In the genomic region with DNA sequence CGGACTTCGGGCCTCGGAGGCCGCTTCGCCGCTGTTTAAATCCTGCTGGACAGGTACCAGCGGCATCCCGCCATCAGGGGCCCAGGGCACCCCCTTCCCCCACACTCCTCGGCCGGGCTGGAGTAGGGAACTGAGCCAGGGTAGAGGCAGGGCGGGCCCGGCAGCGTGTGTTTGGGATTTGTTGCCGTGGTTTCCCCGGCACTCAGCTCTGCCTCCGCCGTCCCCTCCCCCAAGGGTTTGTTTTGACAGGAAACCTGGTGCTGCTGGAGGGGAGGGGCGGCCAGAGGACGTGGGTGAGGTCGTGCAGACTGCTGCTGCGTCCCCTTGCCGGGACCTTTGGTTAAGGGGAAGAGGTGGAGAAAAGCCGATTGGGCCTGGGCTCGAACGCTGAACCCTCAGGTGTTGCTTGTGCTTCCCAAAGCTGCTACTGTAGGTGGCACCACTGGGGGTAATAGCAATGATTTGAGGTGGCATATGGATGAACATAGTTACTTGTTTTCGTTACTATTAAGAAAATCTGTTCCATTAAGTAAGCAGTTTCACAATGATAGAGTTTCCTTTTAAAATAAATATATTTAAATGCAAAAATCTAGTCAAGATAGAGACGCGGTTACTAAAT, we compare ENCODE assay signal across 7 cellular contexts. TPM values are rescaled to one million over a fixed set of nuclear protein-coding genes. Genes with fewer than 3 reads are reported as not detected.
DNase-seq lines count a peak whose midpoint lies in the region; ATAC-seq and TF ChIP-seq lines count a peak whose summit lies in the region.

No MANE protein-coding gene starts in this region.

- ATAC-seq in foreskin keratinocyte: peak; percentile 72

- H3K27ac ChIP-seq in HUES48 (ENCODE audit: low read depth, low read length) (peak overlapping the region; percentile 98), SJSA1 (peak overlapping the region; percentile 100), foreskin keratinocyte (peak overlapping the region; percentile 100), stomach smooth muscle (ENCODE audit: low read length) (peak overlapping the region; percentile 96)

- H3K27me3 ChIP-seq in HUES48 (ENCODE audit: control insufficient read depth, insufficient read depth, low read length): no peaks in the 10 kb centered on the region
- no peaks in the 10 kb centered on the region for H3K27me3 ChIP-seq in SJSA1 (replicated peaks)
- no peaks in the 10 kb centered on the region for H3K27me3 ChIP-seq in foreskin keratinocyte
- peaks cover 9% of the 10 kb centered on the region for H3K27me3 ChIP-seq in neuron (ENCODE audit: insufficient read depth, low read length)
- no peaks in the 10 kb centered on the region for H3K27me3 ChIP-seq in stomach smooth muscle (ENCODE audit: control insufficient read depth in 1 of 2, insufficient read depth in 2 of 2, low read length in 2 of 2)

- H2AFZ ChIP-seq in neuron (ENCODE audit: low read depth, low read length): peak overlapping the region; percentile 94

- H3K4me1 ChIP-seq in HUES48 (ENCODE audit: control insufficient read depth, insufficient read depth, low read length) (peaks cover 20% of the 10 kb centered on the region), SJSA1 (replicated peaks) (peaks cover 24% of the 10 kb centered on the region), foreskin keratinocyte (peaks cover 3% of the 10 kb centered on the region), neuron (ENCODE audit: insufficient read depth, low read length) (peaks cover 15% of the 10 kb centered on the region), stomach smooth muscle (ENCODE audit: control insufficient read depth, insufficient read depth, low read length) (peaks cover 48% of the 10 kb centered on the region)

- H3K9ac ChIP-seq in HUES48 (ENCODE audit: low read depth, low read length) (peak overlapping the region; percentile 100), stomach smooth muscle (ENCODE audit: low read length in 2 of 2) (peak overlapping the region; percentile 86 to 93)

- TF ChIP-seq CTCF in GM13977 (IDR thresholded peaks at IDR 0.05; ENCODE audit: extremely low read depth, insufficient read depth, missing control alignments) (no peak), foreskin keratinocyte (conservative IDR thresholded peaks at IDR 0.05) (peak; percentile 25)

- H3K4me3 ChIP-seq in HUES48 (ENCODE audit: low read depth, low read length): peak overlapping the region; percentile 92
- peak overlapping the region; percentile 70 for H3K4me3 ChIP-seq in SJSA1
- peak overlapping the region; percentile 73 for H3K4me3 ChIP-seq in neuron (ENCODE audit: low read length)
- H3K4me3 ChIP-seq in stomach smooth muscle (ENCODE audit: low read length in 2 of 2): peak overlapping the region; percentile 90 to 97

- DNase-seq in GM13977 (ENCODE audit: low spot score): peak; percentile 52
- peak; percentile 39 to 73 for DNase-seq in SJSA1 (ENCODE audit: low read depth in 1 of 2, low spot score in 2 of 2)
- DNase-seq in activated naive CD4-positive, alpha-beta T cell (lab: John Stamatoyannopoulos, UW): peak; percentile 32 to 90 (median 60)
- DNase-seq in foreskin keratinocyte: peak; percentile 32 to 58

- H3K9me3 ChIP-seq in HUES48 (ENCODE audit: control insufficient read depth, insufficient read depth, low read length): no peaks in the 10 kb centered on the region
- H3K9me3 ChIP-seq in SJSA1 (replicated peaks): no peaks in the 10 kb centered on the region
- H3K9me3 ChIP-seq in neuron (ENCODE audit: low read length): no peaks in the 10 kb centered on the region
- no peaks in the 10 kb centered on the region for H3K9me3 ChIP-seq in stomach smooth muscle (ENCODE audit: control insufficient read depth in 2 of 2, low read length in 2 of 2)

- in situ Hi-C loops in GM13977 (cut with MboI; ENCODE audit: low pct_unique_long_range_greater_than_20kb, low sequenced_read_pairs, unreplicated experiment): no loop called here

- H3K36me3 ChIP-seq in HUES48 (ENCODE audit: control insufficient read depth, insufficient read depth, low read length) (no peaks in the 10 kb centered on the region), SJSA1 (0 out of 2 replicates have a peak, but pooled peaks cover 4% of the 10 kb centered on the region), neuron (ENCODE audit: insufficient read depth, low read length) (no peaks in the 10 kb centered on the region), stomach smooth muscle (ENCODE audit: control insufficient read depth in 2 of 2, insufficient read depth in 2 of 2, low read length in 2 of 2) (no peaks in the 10 kb centered on the region)

RNA-seq across cellular contexts. Expression of gene TCP11L2, which starts 0.8 kb away (rescaled TPM):
- 0.78 and 1.4 TPM in 2 replicates for total RNA-seq in SJSA1 (2014; rRNA removed; shearing (Covaris generic))
- 4.1 and 5.9 TPM in 2 replicates for total RNA-seq in foreskin keratinocyte
- polyA plus RNA-seq in foreskin keratinocyte: 0.39 and 0.57 TPM in 2 replicates

RNA-seq across cellular contexts. Expression of gene POLR3B, which starts 54.2 kb away (rescaled TPM):
- 7.9 and 14.3 TPM in 2 replicates for total RNA-seq in SJSA1 (2014; rRNA removed; shearing (Covaris generic))
- total RNA-seq in foreskin keratinocyte: 11.4 and 14.0 TPM in 2 replicates
- 4.4 and 5.5 TPM in 2 replicates for polyA plus RNA-seq in foreskin keratinocyte

RNA-seq across cellular contexts. Expression of gene CKAP4, which starts 55.5 kb away (rescaled TPM):
- 154 and 162 TPM in 2 replicates for total RNA-seq in SJSA1 (2014; rRNA removed; shearing (Covaris generic))
- total RNA-seq in foreskin keratinocyte: 119 and 121 TPM in 2 replicates
- polyA plus RNA-seq in foreskin keratinocyte: 91.0 and 94.9 TPM in 2 replicates

Comparison
In these comparisons a context has a peak if more than half of its experiments do, and no peak if none do; other contexts are left out.
1. Peak in every context shown above with its lines: DNase-seq, ATAC-seq, H3K4me3 ChIP-seq and H3K27ac ChIP-seq.